ENCODE assay signal across 8 cellular contexts in the genomic region with DNA sequence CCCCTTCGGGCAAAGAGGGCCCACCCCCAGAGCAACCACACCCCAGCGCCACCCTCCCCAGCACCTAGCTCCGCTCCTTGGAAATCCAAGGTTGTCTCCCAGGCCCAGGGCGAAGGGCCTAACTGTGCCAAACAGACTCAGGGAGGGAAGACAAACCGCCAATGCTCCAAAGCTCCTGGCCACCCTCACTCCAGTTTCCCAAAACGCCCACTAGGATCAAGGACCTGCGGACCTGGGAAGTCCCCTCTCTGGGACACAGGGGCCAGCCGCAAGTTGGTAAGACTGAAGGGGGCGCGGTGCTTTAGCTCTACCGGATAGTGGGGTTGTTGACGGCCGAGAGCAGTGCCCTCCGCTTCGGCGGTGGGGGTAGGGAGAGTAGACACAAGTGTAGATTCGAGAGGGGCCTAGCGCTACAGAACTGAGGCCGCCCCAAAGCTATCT. TPM values are rescaled to one million over a fixed set of nuclear protein-coding genes. Genes with fewer than 3 reads are reported as not detected.
DNase-seq lines count a peak whose midpoint lies in the region; ATAC-seq, FAIRE-seq and TF ChIP-seq lines count a peak whose summit lies in the region.

No MANE protein-coding gene starts in this region.

- no peak for FAIRE-seq in D721Med (lab: Jason Lieb, UNC)

- H3K27ac ChIP-seq in GM23338 (ENCODE audit: low read depth): no peak overlapping the region
- peak overlapping the region; percentile 73 to 88 for H3K27ac ChIP-seq in right atrium auricular region
- H3K27ac ChIP-seq in trophoblast cell (ENCODE audit: low read depth, low read length): no peak overlapping the region

- ATAC-seq in GM23338: peak; percentile 79
- ATAC-seq in activated B cell treated with CpG ODN at 0.5 μM for 24 hours (ENCODE audit: low read depth): no peak
- no peak for ATAC-seq in GM18498 (IDR thresholded peaks at IDR 0.05; ENCODE audit: unreplicated experiment)
- ATAC-seq in HG02852 (IDR thresholded peaks at IDR 0.05; ENCODE audit: unreplicated experiment): no peak

- no peaks in the 10 kb centered on the region for H3F3A ChIP-seq in GM23338 (replicated peaks; ENCODE audit: low read depth)

- no peak overlapping the region for H2BK5ac ChIP-seq in trophoblast cell (ENCODE audit: low read depth, low read length, poor library complexity)

- H4K8ac ChIP-seq in trophoblast cell (ENCODE audit: low read depth, low read length): peak overlapping the region; percentile 21

- H4K20me1 ChIP-seq in GM23338 (replicated peaks; ENCODE audit: insufficient read depth): no peaks in the 10 kb centered on the region; the same call in 1 of the 2 replicates

- H3K27ac Mint-ChIP-seq in GM23338 (peak overlapping the region; percentile 98), activated B cell treated with CpG ODN at 0.5 μM for 24 hours (no peak overlapping the region)

- CTCF ChIA-PET in activated B cell treated with CpG ODN at 0.5 μM for 24 hours (lab: Charles Lee): interaction anchor here (2.4 kb wide), 1 partner anchor 17 kb away, joined by 8 read pairs; no protein-coding TSS in a partner anchor

- H3K79me1 ChIP-seq in trophoblast cell (ENCODE audit: low read length): peaks cover 9% of the 10 kb centered on the region

- H3K27me3 ChIP-seq in GM23338 (ENCODE audit: insufficient read depth) (no peaks in the 10 kb centered on the region), right atrium auricular region (no peaks in the 10 kb centered on the region), trophoblast cell (ENCODE audit: insufficient read depth, low read length) (no peaks in the 10 kb centered on the region)

- H3K9me3 ChIP-seq in right atrium auricular region (no peaks in the 10 kb centered on the region), trophoblast cell (ENCODE audit: insufficient read depth, low read depth, low read length) (no peaks in the 10 kb centered on the region)

- H3K4ac ChIP-seq in trophoblast cell (ENCODE audit: low read depth, low read length): peak overlapping the region; percentile 63

- no CpG with 5 or more reads among the region's 19 CpGs for WGBS in trophoblast cell (ENCODE audit: extremely low coverage, insufficient coverage, insufficient read length)

- H3K9ac ChIP-seq in trophoblast cell (ENCODE audit: low read length): peak overlapping the region; percentile 77

- H3K4me3 Mint-ChIP-seq in GM23338 (peak overlapping the region; percentile 97), activated B cell treated with CpG ODN at 0.5 μM for 24 hours (peak overlapping the region; percentile 96)

- H2AFZ ChIP-seq in GM23338 (peak overlapping the region; percentile 99), trophoblast cell (ENCODE audit: insufficient read depth, low read length, poor library complexity) (peak overlapping the region; percentile 20)

- DNase-seq in GM23338 (ENCODE audit: low spot score): peak; percentile 89
- no peak for DNase-seq in activated B cell treated with CpG ODN at 0.5 μM for 24 hours
- no peak for DNase-seq in right atrium auricular region (ENCODE audit: low spot score)
- peak in 1 of 2 donors; percentile 54 for DNase-seq in trophoblast cell
- no peak for DNase-seq in NCI-H1694 treated with DMSO at 0.1 percent for 48 hours (lab: John Stamatoyannopoulos, UW)
- DNase-seq in D721Med (ENCODE audit: insufficient read length, low spot score): no peak

- peak overlapping the region; percentile 59 for H4K91ac ChIP-seq in trophoblast cell (ENCODE audit: low read depth, low read length)

- H3K4me3 ChIP-seq in GM23338 (peak overlapping the region; percentile 91), right atrium auricular region (peak overlapping the region; percentile 54 to 58), trophoblast cell (ENCODE audit: low read depth, low read length) (peak overlapping the region; percentile 93)

- H3K27me3 Mint-ChIP-seq in GM23338 (ENCODE audit: insufficient read depth, low read depth, poor library complexity) (peaks cover 3% of the 10 kb centered on the region), activated B cell treated with CpG ODN at 0.5 μM for 24 hours (peaks cover 21% of the 10 kb centered on the region)

- TF ChIP-seq CTCF in GM23338 (conservative IDR thresholded peaks at IDR 0.05; ENCODE audit: low read depth in 2 of 2) (peak; percentile 38 to 47), activated B cell treated with CpG ODN at 0.5 μM for 24 hours (IDR thresholded peaks at IDR 0.05) (no peak), right atrium auricular region (IDR thresholded peaks at IDR 0.05) (no peak), D721Med (IDR thresholded peaks at IDR 0.05; ENCODE audit: insufficient read depth, missing control alignments) (no peak)

- no peaks in the 10 kb centered on the region for H3K36me3 Mint-ChIP-seq in GM23338 (ENCODE audit: low read depth)
- peaks cover 1% of the 10 kb centered on the region for H3K36me3 Mint-ChIP-seq in activated B cell treated with CpG ODN at 0.5 μM for 24 hours (ENCODE audit: low read depth)

- H3K79me2 ChIP-seq in GM23338 (replicated peaks; ENCODE audit: insufficient read depth): peaks cover 11% of the 10 kb centered on the region
- peaks cover 14% of the 10 kb centered on the region for H3K79me2 ChIP-seq in trophoblast cell (ENCODE audit: control insufficient read depth, insufficient read depth, low read length, poor library complexity)

- POLR2A ChIA-PET in activated B cell treated with CpG ODN at 0.5 μM for 24 hours (lab: Charles Lee): interaction anchor here (0.7 kb wide), 1 partner anchor 117 kb away, joined by 3 read pairs; no protein-coding TSS in a partner anchor

- H4K12ac ChIP-seq in trophoblast cell (ENCODE audit: low read depth, low read length): no peak overlapping the region

- H3K23ac ChIP-seq in trophoblast cell (ENCODE audit: low read length): no peak overlapping the region

- H2AK5ac ChIP-seq in trophoblast cell (ENCODE audit: low read length): no peak overlapping the region

- intact Hi-C loops in activated B cell treated with CpG ODN at 0.5 μM for 24 hours (cut with micrococcal nuclease): no loop called here

- peak overlapping the region; percentile 25 for H2BK12ac ChIP-seq in trophoblast cell (ENCODE audit: low read length)

- H3K4me1 Mint-ChIP-seq in GM23338 (peaks cover 11% of the 10 kb centered on the region), activated B cell treated with CpG ODN at 0.5 μM for 24 hours (peaks cover 7% of the 10 kb centered on the region)

- H3K4me2 ChIP-seq in GM23338: peak overlapping the region; percentile 95
- peak overlapping the region; percentile 78 for H3K4me2 ChIP-seq in trophoblast cell (ENCODE audit: low read length)

- H3K4me1 ChIP-seq in GM23338 (ENCODE audit: insufficient read depth) (peaks cover 9% of the 10 kb centered on the region), right atrium auricular region (peaks cover 0 to 38% of the 10 kb centered on the region in 2 donors), trophoblast cell (ENCODE audit: control insufficient read depth in 1 of 2, insufficient read depth in 2 of 2, low read length in 2 of 2) (peaks cover 17 to 26% of the 10 kb centered on the region in 2 experiments)

- H3K9me3 Mint-ChIP-seq in GM23338 (no peaks in the 10 kb centered on the region), activated B cell treated with CpG ODN at 0.5 μM for 24 hours (no peaks in the 10 kb centered on the region)

- H3K36me3 ChIP-seq in GM23338 (ENCODE audit: insufficient read depth): no peaks in the 10 kb centered on the region
- no peaks in the 10 kb centered on the region for H3K36me3 ChIP-seq in right atrium auricular region
- H3K36me3 ChIP-seq in trophoblast cell (ENCODE audit: control insufficient read depth in 1 of 2, insufficient read depth in 2 of 2, low read length in 2 of 2): peaks cover 0 to 4% of the 10 kb centered on the region in 2 experiments

- no peak overlapping the region for H2BK120ac ChIP-seq in trophoblast cell (ENCODE audit: insufficient read depth, low read length, poor library complexity)

- no peak overlapping the region for H3K14ac ChIP-seq in trophoblast cell (ENCODE audit: low read length)

- H3K9me2 ChIP-seq in GM23338 (ENCODE audit: insufficient read depth): no peaks in the 10 kb centered on the region

- H3K18ac ChIP-seq in trophoblast cell (ENCODE audit: low read length): peak overlapping the region; percentile 66

TF ChIP-seq in GM23338, 12 proteins besides CTCF, POLR2A, EP300 and RAD21 (continues in another document):
- TF ChIP-seq CREB1 (CRISPR knock-in tag; IDR thresholded peaks at IDR 0.05; ENCODE audit: low read depth): no peak
- no peak for TF ChIP-seq JUNB (IDR thresholded peaks at IDR 0.05; ENCODE audit: unreplicated experiment)
- TF ChIP-seq ZNF114 (CRISPR knock-in tag; IDR thresholded peaks at IDR 0.05): no peak

RNA-seq across cellular contexts. Expression of a gene that starts 0.6 kb away (rescaled TPM):
- 9.3 and 11.7 TPM in 2 replicates for total RNA-seq in GM23338 (2014; rRNA removed; shearing (Covaris generic))
- 4.5 and 4.6 TPM in 2 replicates for polyA plus RNA-seq in GM23338 (2016; fragmentation: Nextera tagmentation; extraction: Ambion mirVana)
- total RNA-seq in activated B cell treated with CpG ODN at 0.5 μM for 24 hours (0.42 and 0.81 TPM in 2 replicates), right atrium auricular region (10 to 100 TPM; 30.4 to 32.6 TPM)
- polyA plus RNA-seq in trophoblast cell (2013): 15.9 and 17.9 TPM in 2 replicates

RNA-seq across cellular contexts. Expression of a gene that starts 21.0 kb away (rescaled TPM):
- 3.9 and 4.6 TPM in 2 replicates for total RNA-seq in GM23338 (2014; rRNA removed; shearing (Covaris generic))
- polyA plus RNA-seq in GM23338 (2016; fragmentation: Nextera tagmentation; extraction: Ambion mirVana): 2.3 and 2.8 TPM in 2 replicates
- 3.7 TPM in 2 replicates for total RNA-seq in activated B cell treated with CpG ODN at 0.5 μM for 24 hours
- 1 to 10 TPM; 1.6 to 1.7 TPM for total RNA-seq in right atrium auricular region
- 2.4 TPM in 2 replicates for polyA plus RNA-seq in trophoblast cell (2013)

RNA-seq across cellular contexts. Expression of a gene that starts 22.4 kb away (rescaled TPM):
- 6.8 and 8.9 TPM in 2 replicates for total RNA-seq in GM23338 (2014; rRNA removed; shearing (Covaris generic))
- polyA plus RNA-seq in GM23338 (2016; fragmentation: Nextera tagmentation; extraction: Ambion mirVana): 2.6 and 3.6 TPM in 2 replicates
- 13.3 and 15.4 TPM in 2 replicates for total RNA-seq in activated B cell treated with CpG ODN at 0.5 μM for 24 hours
- 1 to 10 TPM; 2.8 to 3.9 TPM for total RNA-seq in right atrium auricular region
- 2.8 TPM in 2 replicates for polyA plus RNA-seq in trophoblast cell (2013)

RNA-seq across cellular contexts. Expression of a gene that starts 49.5 kb away (rescaled TPM):
- total RNA-seq in GM23338 (2014; rRNA removed; shearing (Covaris generic)): not detected in 2 replicates
- polyA plus RNA-seq in GM23338 (2016; fragmentation: Nextera tagmentation; extraction: Ambion mirVana): 0.26 TPM in 1 of 2 replicates, not detected in the other
- total RNA-seq in activated B cell treated with CpG ODN at 0.5 μM for 24 hours (158 and 166 TPM in 2 replicates), right atrium auricular region (1 to 10 TPM in 1 of 2 donors, under 1 TPM in 1; 0.19 to 2.2 TPM)
- polyA plus RNA-seq in trophoblast cell (2013): 0.54 and 0.63 TPM in 2 replicates

Comparison
In these comparisons a context has a peak if more than half of its experiments do, and no peak if none do; other contexts are left out.
1. H3K27ac ChIP-seq: peak in right atrium auricular region (2 of 2); none in GM23338 (single experiment) and trophoblast cell (single experiment).
2. CTCF ChIP-seq: peak in GM23338 (2 of 2); none in activated B cell treated with CpG ODN at 0.5 μM for 24 hours (single experiment), right atrium auricular region (0 of 2) and D721Med (single experiment).
3. Peak in every context shown above with its lines, with median percentiles within 50 percentile points of each other: H3K4me3 ChIP-seq.